14 cellular contexts compared by ENCODE assay signal in genomic region chr1:223259462-223259861, GRCh38.
DNase-seq lines count a peak whose midpoint lies in the region; ATAC-seq and TF ChIP-seq lines count a peak whose summit lies in the region.
"Had no signal": no experiment of that assay in that cellular context is flagged by ENCODE, and none has a peak within 500 bp of the region (broad histone marks: within the 10 kb centered on the region; RNA-seq: fewer than 3 reads in every experiment).

No MANE protein-coding gene starts in this region.

- peak overlapping the region; percentile 54 for H3K4me3 ChIP-seq in Karpas-422 (ENCODE audit: low read length)
- H3K4me3 ChIP-seq in hepatocyte: no peak overlapping the region
- H3K4me3 ChIP-seq: BLaER1, GM23338 had no signal

- H3K9me2 ChIP-seq in Karpas-422 (replicated peaks; ENCODE audit: insufficient read depth, low read length) (no peaks in the 10 kb centered on the region), hepatocyte (replicated peaks; ENCODE audit: insufficient read depth) (no peaks in the 10 kb centered on the region)

- peak overlapping the region; percentile 80 for H3K4me2 ChIP-seq in Karpas-422 (ENCODE audit: low read depth, low read length, poor library complexity, severe bottlenecking)
- H3K4me2 ChIP-seq in hepatocyte: no peak overlapping the region
- H3K4me2 ChIP-seq: BLaER1, GM23338 had no signal

- H3K27me3 ChIP-seq in Karpas-422 (ENCODE audit: low read length): no peaks in the 10 kb centered on the region
- H3K27me3 ChIP-seq in hepatocyte: no peaks in the 10 kb centered on the region
- H3K27me3 ChIP-seq: BLaER1 had no signal

- H3K4me3 Mint-ChIP-seq in T-helper 17 cell: no peak overlapping the region
- H3K4me3 Mint-ChIP-seq: B cell; CD4-positive, CD25-positive, alpha-beta regulatory T cell; CD8-positive, alpha-beta memory T cell; GM23338; H9 had no signal

- H3K79me2 ChIP-seq in Karpas-422 (ENCODE audit: low read length) (no peaks in the 10 kb centered on the region), hepatocyte (no peaks in the 10 kb centered on the region)

- ATAC-seq in T-helper 17 cell: no peak

- H3K9me3 ChIP-seq in Karpas-422 (ENCODE audit: low read length) (no peaks in the 10 kb centered on the region), T-helper 17 cell (ENCODE audit: control insufficient read depth, low read length, poor library complexity, severe bottlenecking) (no peaks in the 10 kb centered on the region), hepatocyte (ENCODE audit: low read depth) (no peaks in the 10 kb centered on the region)
- H3K9me3 ChIP-seq: BLaER1 had no signal

- H3K4me1 Mint-ChIP-seq in T-helper 17 cell: peaks cover 8% of the 10 kb centered on the region
- H3K4me1 Mint-ChIP-seq: B cell; CD4-positive, CD25-positive, alpha-beta regulatory T cell; CD8-positive, alpha-beta memory T cell had no signal

- peaks cover 4% of the 10 kb centered on the region for H3K36me3 Mint-ChIP-seq in T-helper 17 cell (ENCODE audit: low read depth)
- H3K36me3 Mint-ChIP-seq: CD8-positive, alpha-beta memory T cell had no signal

- no peak for TF ChIP-seq CTCF in hepatocyte (IDR thresholded peaks at IDR 0.05; ENCODE audit: poor library complexity)

- H2AFZ ChIP-seq in Karpas-422 (ENCODE audit: low read length) (no peak overlapping the region), hepatocyte (no peak overlapping the region)
- H2AFZ ChIP-seq: GM23338 had no signal

- WGBS in hepatocyte (ENCODE audit: low lambda C conversion rate, missing lambda C conversion rate): 84% methylated on average over 3 of the region's 3 CpGs

- H3K27me3 Mint-ChIP-seq in T-helper 17 cell: no peaks in the 10 kb centered on the region

- H4K20me1 ChIP-seq in Karpas-422 (ENCODE audit: insufficient read depth, low read depth, low read length) (no peaks in the 10 kb centered on the region), hepatocyte (ENCODE audit: insufficient read depth, poor library complexity, severe bottlenecking) (no peaks in the 10 kb centered on the region)
- H4K20me1 ChIP-seq: BLaER1 had no signal

- peak; percentile 58 for DNase-seq in Karpas-422
- DNase-seq in T-helper 17 cell: no peak
- DNase-seq in hepatocyte (ENCODE audit: low spot score): no peak
- no peak for DNase-seq in NCI-H2029 treated with DMSO at 0.1 percent for 48 hours (lab: John Stamatoyannopoulos, UW)
- no peak for DNase-seq in EL
- no peak for DNase-seq in SHP77 (lab: John Stamatoyannopoulos, UW)
- DNase-seq: CD4-positive, CD25-positive, alpha-beta regulatory T cell; CD8-positive, alpha-beta memory T cell; DMS79 treated with DMSO at 0.1 percent for 48 hours; H9 had no signal

- H3K27ac Mint-ChIP-seq in T-helper 17 cell: peak overlapping the region; percentile 27
- H3K27ac Mint-ChIP-seq: B cell; CD4-positive, CD25-positive, alpha-beta regulatory T cell; GM23338; H9 had no signal

- H3K9ac ChIP-seq in Karpas-422 (ENCODE audit: low read length): peak overlapping the region; percentile 46
- H3K9ac ChIP-seq: BLaER1 had no signal

- H3K27ac ChIP-seq in Karpas-422 (ENCODE audit: low read length) (peak overlapping the region; percentile 83), hepatocyte (peak overlapping the region; percentile 55)
- H3K27ac ChIP-seq: BLaER1, C4-2B had no signal

- H3K36me3 ChIP-seq in Karpas-422 (ENCODE audit: insufficient read depth, low read length) (no peaks in the 10 kb centered on the region), hepatocyte (replicated peaks; ENCODE audit: insufficient read depth, low read depth) (no peaks in the 10 kb centered on the region)
- H3K36me3 ChIP-seq: BLaER1 had no signal

- peaks cover 100% of the 10 kb centered on the region for H3K4me1 ChIP-seq in Karpas-422 (ENCODE audit: low read length)
- H3K4me1 ChIP-seq in hepatocyte (ENCODE audit: insufficient read depth): peaks cover 14% of the 10 kb centered on the region
